21 cellular contexts compared by ENCODE assay signal in the genomic region with DNA sequence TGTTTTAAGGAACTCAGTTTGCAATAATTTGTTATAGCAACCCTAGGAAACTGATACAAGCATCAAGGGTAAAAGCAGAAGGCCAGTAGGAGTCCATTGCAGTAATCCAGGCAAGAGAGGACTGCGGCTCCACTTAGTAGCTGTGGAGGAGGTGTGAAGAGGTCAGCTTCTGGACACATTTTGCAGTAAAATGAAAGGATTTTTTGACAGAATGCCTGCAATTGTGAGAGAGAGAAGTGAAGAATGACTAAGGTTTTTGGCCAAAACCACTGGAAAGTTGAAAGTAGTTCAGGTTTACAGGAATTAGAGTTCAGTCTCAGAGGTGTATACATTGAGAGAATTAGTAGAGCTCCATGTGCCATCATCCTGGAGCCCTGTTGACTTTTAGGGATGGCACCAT.
"Had no signal": no experiment of that assay in that cellular context is flagged by ENCODE, and none has a peak within 500 bp of the region (broad histone marks: within the 10 kb centered on the region; RNA-seq: fewer than 3 reads in every experiment).

No MANE protein-coding gene starts in this region.

- DNase-seq: kidney; left colon; left lung; lower lobe of right lung; mammary epithelial cell; mesenchymal stem cell; naive thymus-derived CD8-positive, alpha-beta T cell; nucleus accumbens; pancreas; posterior cingulate gyrus; retina; right cardiac atrium; stimulated activated CD4-positive, alpha-beta T cell treated with anti-CD3 and anti-CD28 coated beads, Interleukin-12 subunit alpha, Interleukin-12 subunit beta, amount 100 ng/mL, for 4 hours; stimulated activated CD4-positive, alpha-beta T cell treated with anti-CD3 and anti-CD28 coated beads, Interleukin-15, amount 100 ng/mL, for 24 hours; stimulated activated CD4-positive, alpha-beta T cell treated with anti-CD3 and anti-CD28 coated beads, Interleukin-2, amount 100 ng/mL, for 24 hours; stimulated activated CD4-positive, alpha-beta T cell treated with anti-CD3 and anti-CD28 coated beads, Interleukin-4, amount 100 ng/mL, for 24 hours; stimulated activated naive CD4-positive, alpha-beta T cell; tibial artery; uterus had no signal

- ATAC-seq: left colon; left lung; lower lobe of right lung; naive thymus-derived CD8-positive, alpha-beta T cell; pancreas; right cardiac atrium; sciatic nerve; stimulated activated effector memory CD8-positive, alpha-beta T cell treated with anti-CD3 and anti-CD28 coated beads, Interleukin-12 subunit alpha, Interleukin-12 subunit beta, amount 100 ng/mL, for 72 hours had no signal
